17 cellular contexts compared by ENCODE assay signal in genomic region chr4:6419452-6420028, GRCh38. TPM values are rescaled to one million over a fixed set of nuclear protein-coding genes. Genes with fewer than 3 reads are reported as not detected.
DNase-seq lines count a peak whose midpoint lies in the region; ATAC-seq and TF ChIP-seq lines count a peak whose summit lies in the region.
"Had no signal": no experiment of that assay in that cellular context is flagged by ENCODE, and none has a peak within 500 bp of the region (broad histone marks: within the 10 kb centered on the region; RNA-seq: fewer than 3 reads in every experiment).

No MANE protein-coding gene starts in this region.

- TF ChIP-seq CTCF in fibroblast of villous mesenchyme (IDR thresholded peaks at IDR 0.05; ENCODE audit: insufficient read depth, low read depth, low read length) (no peak), osteoblast (IDR thresholded peaks at IDR 0.05; ENCODE audit: extremely low read depth, low read depth, low read length) (no peak)

- no peaks in the 10 kb centered on the region for H4K20me1 ChIP-seq in osteoblast (ENCODE audit: insufficient read depth, low read length)

- ATAC-seq in HG02623 (IDR thresholded peaks at IDR 0.05; ENCODE audit: unreplicated experiment): no peak
- ATAC-seq: body of pancreas, foreskin keratinocyte, left lobe of liver, mucosa of descending colon had no signal

- H3K79me2 ChIP-seq in osteoblast (ENCODE audit: insufficient read depth, low read length): no peaks in the 10 kb centered on the region

- H3K9me3 ChIP-seq in osteoblast (ENCODE audit: low read depth, low read length): no peaks in the 10 kb centered on the region
- H3K9me3 ChIP-seq: body of pancreas, mucosa of descending colon had no signal

- H3K36me3 ChIP-seq in osteoblast (ENCODE audit: insufficient read depth, low read length): no peaks in the 10 kb centered on the region

- no peaks in the 10 kb centered on the region for H3K4me1 ChIP-seq in osteoblast (ENCODE audit: insufficient read depth, low read length)
- H3K4me1 ChIP-seq: body of pancreas, foreskin keratinocyte had no signal

- no peak overlapping the region for H3K27ac ChIP-seq in osteoblast (ENCODE audit: low read depth, low read length)
- H3K27ac ChIP-seq: body of pancreas, foreskin keratinocyte had no signal

- H3K4me3 ChIP-seq in fibroblast of villous mesenchyme (ENCODE audit: low read depth, low read length): no peak overlapping the region
- H3K4me3 ChIP-seq in osteoblast (ENCODE audit: insufficient read depth, low read length): no peak overlapping the region
- H3K4me3 ChIP-seq: body of pancreas, mucosa of descending colon had no signal

- peak; percentile 79 for DNase-seq in Ammon's horn (ENCODE audit: low spot score)
- peak; percentile 9 for DNase-seq in M059J (ENCODE audit: low read depth)
- peak; percentile 1 for DNase-seq in fibroblast of villous mesenchyme (ENCODE audit: low read depth)
- peak; percentile 83 for DNase-seq in osteoblast (ENCODE audit: insufficient read length, low spot score, missing footprints)
- no peak for DNase-seq in kidney glomerular epithelial cell (lab: John Stamatoyannopoulos, UW)
- no peak for DNase-seq in NCI-H1417 (lab: John Stamatoyannopoulos, UW)
- DNase-seq in stimulated activated naive CD4-positive, alpha-beta T cell (lab: John Stamatoyannopoulos, UW): no peak
- DNase-seq: foreskin keratinocyte, mucosa of descending colon, NCI-H1930, NCI-H446 treated with DMSO at 0.1 percent for 48 hours, Right ventricle myocardium superior, SW 1271 had no signal

- no peaks in the 10 kb centered on the region for H3K27me3 ChIP-seq in osteoblast (ENCODE audit: insufficient read depth, low read length)
- H3K27me3 ChIP-seq: body of pancreas, foreskin keratinocyte had no signal

- H3K4me2 ChIP-seq in osteoblast (ENCODE audit: insufficient read depth, low read length): no peak overlapping the region

- H2AFZ ChIP-seq in osteoblast (ENCODE audit: low read length): no peak overlapping the region

RNA-seq across cellular contexts. Expression of gene PPP2R2C, which starts 52.9 kb away (rescaled TPM):
- 0.17 TPM in 1 of 2 replicates, not detected in the other for total RNA-seq in M059J (2014; rRNA removed; shearing (Covaris generic))
- total RNA-seq in fibroblast of villous mesenchyme: not detected in 2 replicates
- under 0.01 TPM in 1 of 2 replicates, not detected in the other for total RNA-seq in osteoblast
- total RNA-seq: activated CD8-positive, alpha-beta memory T cell treated with anti-CD3 and anti-CD28 coated beads for 36 hours had no signal

Comparison
In these comparisons a context has a peak if more than half of its experiments do, and no peak if none do; other contexts are left out.
1. DNase-seq: peak in Ammon's horn (single experiment), M059J (single experiment), fibroblast of villous mesenchyme (single experiment) and osteoblast (single experiment); none in kidney glomerular epithelial cell (single experiment), NCI-H1417 (0 of 3) and stimulated activated naive CD4-positive, alpha-beta T cell (0 of 6).